9 cellular contexts compared by ENCODE assay signal in the genomic region with DNA sequence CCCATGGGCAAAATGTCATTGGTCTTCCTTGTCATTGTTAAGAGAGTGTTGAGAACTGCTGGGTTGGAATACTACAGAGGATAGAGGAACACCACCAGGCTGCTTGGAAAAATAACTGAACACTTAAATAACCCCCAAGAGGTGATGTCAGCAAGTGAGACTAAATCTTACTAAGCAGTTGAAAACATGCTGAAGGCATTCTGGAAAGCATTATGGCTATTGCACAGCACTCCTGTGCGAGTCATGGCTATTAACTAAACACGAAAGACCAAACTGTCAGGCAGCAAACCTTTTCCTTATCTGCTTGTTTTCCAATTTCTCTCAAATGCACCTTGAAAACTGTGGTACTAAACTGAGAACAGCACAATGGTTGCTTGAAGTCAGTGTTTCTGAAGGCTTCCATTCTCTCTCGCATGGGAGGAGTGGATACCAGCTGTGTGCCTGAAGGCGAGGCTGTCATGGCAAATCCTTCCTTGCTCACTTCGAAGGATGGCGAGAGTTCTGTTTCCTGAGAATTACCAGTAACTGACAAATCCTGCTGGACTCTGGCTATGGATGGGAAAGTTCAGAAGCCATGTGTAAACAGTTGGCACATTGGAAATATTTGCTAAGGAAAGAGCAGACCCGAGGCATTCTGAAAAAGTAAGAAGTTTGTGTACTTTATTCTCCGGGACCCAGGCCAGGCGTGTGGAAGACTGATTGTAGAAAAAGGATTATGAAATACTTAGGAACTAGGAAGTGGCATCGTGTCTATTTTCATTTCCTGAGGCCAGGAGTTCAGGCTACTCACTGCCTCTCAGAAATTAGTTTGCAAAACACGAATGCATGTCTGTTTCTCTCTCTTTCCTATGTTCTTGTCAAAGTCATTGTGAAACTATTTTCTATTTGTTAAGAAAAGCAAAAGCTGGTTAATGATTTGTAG.
DNase-seq lines count a peak whose midpoint lies in the region; ATAC-seq and TF ChIP-seq lines count a peak whose summit lies in the region.
"Had no signal": no experiment of that assay in that cellular context is flagged by ENCODE, and none has a peak within 500 bp of the region (broad histone marks: within the 10 kb centered on the region; RNA-seq: fewer than 3 reads in every experiment).

No MANE protein-coding gene starts in this region.

- no peaks in the 10 kb centered on the region for H3K9me3 ChIP-seq in ascending aorta
- no peaks in the 10 kb centered on the region for H3K9me3 ChIP-seq in uterus

- DNase-seq in SIG-M5 treated with dmso at 0.1 percent for 504 hours (lab: John Stamatoyannopoulos, UW; ENCODE audit: unreplicated experiment) (peak; percentile 25), SIG-M5 (lab: John Stamatoyannopoulos, UW) (no peak), ascending aorta (ENCODE audit: low spot score in 2 of 2) (peak in 1 of 2 donors; percentile 65), left lobe of liver (ENCODE audit: low spot score) (peak; percentile 88), uterus (peak; percentile 61), SW 1271 (lab: John Stamatoyannopoulos, UW) (no peak), NCI-H345 treated with DMSO at 0.1 percent for 48 hours (lab: John Stamatoyannopoulos, UW; ENCODE audit: unreplicated experiment) (no peak)
- no peak for DNase-seq in effector memory CD8-positive, alpha-beta T cell
- DNase-seq: H7 had no signal

- no peaks in the 10 kb centered on the region for H3K4me1 ChIP-seq in ascending aorta
- no peaks in the 10 kb centered on the region for H3K4me1 ChIP-seq in uterus

- intact Hi-C loops in ascending aorta (cut with DNase I), result no loop called here
- intact Hi-C loops in uterus (cut with DNase I; ENCODE audit: low total_unique reads), result no loop called here

- H3K27me3 ChIP-seq in ascending aorta (no peaks in the 10 kb centered on the region), uterus (no peaks in the 10 kb centered on the region)

- H3K36me3 Mint-ChIP-seq in effector memory CD8-positive, alpha-beta T cell (ENCODE audit: insufficient read depth), result peaks cover 3% of the 10 kb centered on the region

- TF ChIP-seq POLR2A in uterus (IDR thresholded peaks at IDR 0.05), result no peak

- H3K4me3 ChIP-seq in ascending aorta, result peak overlapping the region in 1 of 2 donors; percentile 16
- no peak overlapping the region for H3K4me3 ChIP-seq in uterus

- no peaks in the 10 kb centered on the region for H3K9me3 Mint-ChIP-seq in effector memory CD8-positive, alpha-beta T cell

- peak overlapping the region; percentile 22 to 40 for H3K27ac ChIP-seq in ascending aorta
- H3K27ac ChIP-seq in uterus, result peak overlapping the region; percentile 65

- no peak for TF ChIP-seq CTCF in ascending aorta (IDR thresholded peaks at IDR 0.05)
- no peak for TF ChIP-seq CTCF in uterus (IDR thresholded peaks at IDR 0.05)

- H3K4me3 Mint-ChIP-seq in effector memory CD8-positive, alpha-beta T cell, result no peak overlapping the region

- H3K4me1 Mint-ChIP-seq in effector memory CD8-positive, alpha-beta T cell (ENCODE audit: low read depth in 2 of 2), result no peaks in the 10 kb centered on the region

- ATAC-seq in left lobe of liver, result peak; percentile 89
- ATAC-seq in effector memory CD8-positive, alpha-beta T cell (replicated peaks), result no peak

- no peak overlapping the region for H3K27ac Mint-ChIP-seq in effector memory CD8-positive, alpha-beta T cell

- H3K27me3 Mint-ChIP-seq in effector memory CD8-positive, alpha-beta T cell, result peaks cover 0 to 6% of the 10 kb centered on the region in 2 donors

- H3K36me3 ChIP-seq in ascending aorta, result no peaks in the 10 kb centered on the region
- H3K36me3 ChIP-seq in uterus, result no peaks in the 10 kb centered on the region

Comparison
In these comparisons a context has a peak if more than half of its experiments do, and no peak if none do; other contexts are left out.
1. DNase-seq: peak in SIG-M5 treated with dmso at 0.1 percent for 504 hours (single experiment), left lobe of liver (single experiment) and uterus (2 of 2); none in SIG-M5 (single experiment), SW 1271 (0 of 2), NCI-H345 treated with DMSO at 0.1 percent for 48 hours (single experiment) and effector memory CD8-positive, alpha-beta T cell (0 of 3).